In the genomic region with DNA sequence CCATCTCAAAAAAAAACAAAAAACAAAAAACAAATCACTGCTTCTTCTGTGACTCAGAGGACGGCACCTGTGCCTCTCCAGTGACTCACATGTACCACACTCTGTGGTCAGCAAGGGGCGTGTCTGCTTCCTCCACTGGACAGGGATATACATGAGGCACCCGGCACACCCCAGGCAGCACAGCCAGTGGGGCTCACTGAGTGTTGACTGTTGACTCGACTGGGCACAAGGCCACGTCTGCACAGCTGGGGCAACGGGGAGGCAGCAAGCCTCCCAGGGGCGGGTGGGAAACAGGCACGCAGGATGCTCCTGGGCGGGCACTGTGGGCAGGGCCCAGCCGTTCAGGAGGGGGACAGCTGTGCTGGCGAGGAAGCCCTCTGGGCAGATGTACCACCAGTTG, we compare ENCODE assay signal across 8 cellular contexts.
DNase-seq lines count a peak whose midpoint lies in the region; ATAC-seq and TF ChIP-seq lines count a peak whose summit lies in the region.

No MANE protein-coding gene starts in this region.

- H3K27me3 ChIP-seq in heart right ventricle (no peaks in the 10 kb centered on the region), transverse colon (no peaks in the 10 kb centered on the region)
- H3K27me3 ChIP-seq in effector memory CD4-positive, alpha-beta T cell (replicated peaks; ENCODE audit: control insufficient read depth, insufficient read depth, low read length, poor library complexity, severe bottlenecking), result no peaks in the 10 kb centered on the region

- no peak for TF ChIP-seq POLR2A in transverse colon (IDR thresholded peaks at IDR 0.05)

- DNase-seq in activated T-cell treated with anti-CD3 and anti-CD28 coated beads, Interleukin-2, amount 50 U/mL, for 24 hours, result no peak
- DNase-seq in activated T-cell treated with anti-CD3 and anti-CD28 coated beads for 4 hours (no peak), heart right ventricle (no peak), transverse colon (peak; percentile 54)
- peak; percentile 24 to 44 for DNase-seq in activated CD4-positive, alpha-beta T cell treated with anti-CD3 and anti-CD28 coated beads, Interleukin-2, amount 50 U/mL, for 48 hours
- DNase-seq in effector memory CD4-positive, alpha-beta T cell, result no peak
- DNase-seq in effector memory CD8-positive, alpha-beta T cell, result no peak

- H3K4me1 ChIP-seq in heart right ventricle (peaks cover 0 to 9% (median 3%) of the 10 kb centered on the region in 9 donors), transverse colon (no peaks in the 10 kb centered on the region)
- no peaks in the 10 kb centered on the region for H3K4me1 ChIP-seq in effector memory CD4-positive, alpha-beta T cell (ENCODE audit: control insufficient read depth, insufficient read depth, low read length, poor library complexity, severe bottlenecking)

- H3K4me3 ChIP-seq in heart right ventricle (no peak overlapping the region), transverse colon (no peak overlapping the region)
- H3K4me3 ChIP-seq in effector memory CD4-positive, alpha-beta T cell (ENCODE audit: insufficient read depth, low read depth, low read length, poor library complexity, severe bottlenecking), result no peak overlapping the region

- peaks cover 2% of the 10 kb centered on the region for H3K4me1 Mint-ChIP-seq in activated T-cell treated with anti-CD3 and anti-CD28 coated beads, Interleukin-2, amount 50 U/mL, for 24 hours (ENCODE audit: low read depth)
- no peaks in the 10 kb centered on the region for H3K4me1 Mint-ChIP-seq in effector memory CD8-positive, alpha-beta T cell (ENCODE audit: low read depth in 2 of 2)

- 52 to 61% methylated on average over 11 of the region's 11 CpGs for WGBS in heart right ventricle, 2 donors
- WGBS in transverse colon (ENCODE audit: low coverage in 1 of 2), 2 donors, result 50 to 75% methylated on average over 2 to 11 of the region's 11 CpGs

- no peak for TF ChIP-seq CTCF in heart right ventricle (IDR thresholded peaks at IDR 0.05)
- TF ChIP-seq CTCF in transverse colon (IDR thresholded peaks at IDR 0.05), result no peak

- intact Hi-C loops in heart right ventricle (cut with DNase I), result no loop called here
- intact Hi-C loops in transverse colon (cut with DNase I; ENCODE audit: low total_unique reads), result no loop called here

- ATAC-seq in heart right ventricle, result peak in 6 of 8 donors; percentile 28 to 66 (median 42)
- ATAC-seq in GM18502 (IDR thresholded peaks at IDR 0.05; ENCODE audit: poor library complexity, unreplicated experiment), result no peak
- no peak for ATAC-seq in effector memory CD8-positive, alpha-beta T cell (replicated peaks)

- H3K27ac Mint-ChIP-seq in activated T-cell treated with anti-CD3 and anti-CD28 coated beads, Interleukin-2, amount 50 U/mL, for 24 hours, result peak overlapping the region; percentile 59
- H3K27ac Mint-ChIP-seq in effector memory CD8-positive, alpha-beta T cell, result no peak overlapping the region

- no peaks in the 10 kb centered on the region for H3K27me3 Mint-ChIP-seq in activated T-cell treated with anti-CD3 and anti-CD28 coated beads, Interleukin-2, amount 50 U/mL, for 24 hours
- H3K27me3 Mint-ChIP-seq in effector memory CD8-positive, alpha-beta T cell, result no peaks in the 10 kb centered on the region

- H3K36me3 ChIP-seq in heart right ventricle (peaks cover 0 to 75% (median 34%) of the 10 kb centered on the region in 9 donors), transverse colon (peaks cover 0 to 30% (median 11%) of the 10 kb centered on the region in 4 donors)
- peaks cover 54% of the 10 kb centered on the region for H3K36me3 ChIP-seq in effector memory CD4-positive, alpha-beta T cell (ENCODE audit: control insufficient read depth, insufficient read depth, low read length)

- no peak overlapping the region for H3K4me3 Mint-ChIP-seq in activated T-cell treated with anti-CD3 and anti-CD28 coated beads, Interleukin-2, amount 50 U/mL, for 24 hours
- no peak overlapping the region for H3K4me3 Mint-ChIP-seq in effector memory CD8-positive, alpha-beta T cell

- in situ Hi-C loops in transverse colon (cut with MboI; ENCODE audit: low pct_ligation_motif_present in 1 of 4, low pct_unique_long_range_greater_than_20kb in 1 of 4, low sequenced_read_pairs in 3 of 4), result no loop called here

- no peak overlapping the region for H3K27ac ChIP-seq in heart right ventricle
- no peak overlapping the region for H3K27ac ChIP-seq in transverse colon
- no peak overlapping the region for H3K27ac ChIP-seq in effector memory CD4-positive, alpha-beta T cell (ENCODE audit: insufficient read depth, low read length, poor library complexity, severe bottlenecking)

- TF ChIP-seq EP300 in transverse colon (IDR thresholded peaks at IDR 0.05; ENCODE audit: low read depth), result no peak

- H3K9me3 ChIP-seq in heart right ventricle, result peaks cover 0 to 7% (median 0%) of the 10 kb centered on the region in 11 donors
- no peaks in the 10 kb centered on the region for H3K9me3 ChIP-seq in transverse colon
- no peaks in the 10 kb centered on the region for H3K9me3 ChIP-seq in effector memory CD4-positive, alpha-beta T cell (ENCODE audit: control insufficient read depth, low read length)

- peaks cover 58% of the 10 kb centered on the region for H3K36me3 Mint-ChIP-seq in activated T-cell treated with anti-CD3 and anti-CD28 coated beads, Interleukin-2, amount 50 U/mL, for 24 hours (ENCODE audit: low read depth)
- H3K36me3 Mint-ChIP-seq in effector memory CD8-positive, alpha-beta T cell (ENCODE audit: insufficient read depth), result peaks cover 44% of the 10 kb centered on the region

- peaks cover under 1% of the 10 kb centered on the region for H3K9me3 Mint-ChIP-seq in activated T-cell treated with anti-CD3 and anti-CD28 coated beads, Interleukin-2, amount 50 U/mL, for 24 hours
- H3K9me3 Mint-ChIP-seq in effector memory CD8-positive, alpha-beta T cell, result peaks cover 0 to 5% of the 10 kb centered on the region in 2 donors

Comparison
In these comparisons a context has a peak if more than half of its experiments do, and no peak if none do; other contexts are left out.
1. DNase-seq: peak in activated CD4-positive, alpha-beta T cell treated with anti-CD3 and anti-CD28 coated beads, Interleukin-2, amount 50 U/mL, for 48 hours (2 of 2) and transverse colon (single experiment); none in activated T-cell treated with anti-CD3 and anti-CD28 coated beads, Interleukin-2, amount 50 U/mL, for 24 hours (single experiment), activated T-cell treated with anti-CD3 and anti-CD28 coated beads for 4 hours (single experiment), heart right ventricle (0 of 2), effector memory CD4-positive, alpha-beta T cell (0 of 3) and effector memory CD8-positive, alpha-beta T cell (0 of 3).
2. ATAC-seq: peak in heart right ventricle (6 of 8); none in GM18502 (single experiment) and effector memory CD8-positive, alpha-beta T cell (single experiment).